ENCODE assay signal across 7 cellular contexts in the genomic region with DNA sequence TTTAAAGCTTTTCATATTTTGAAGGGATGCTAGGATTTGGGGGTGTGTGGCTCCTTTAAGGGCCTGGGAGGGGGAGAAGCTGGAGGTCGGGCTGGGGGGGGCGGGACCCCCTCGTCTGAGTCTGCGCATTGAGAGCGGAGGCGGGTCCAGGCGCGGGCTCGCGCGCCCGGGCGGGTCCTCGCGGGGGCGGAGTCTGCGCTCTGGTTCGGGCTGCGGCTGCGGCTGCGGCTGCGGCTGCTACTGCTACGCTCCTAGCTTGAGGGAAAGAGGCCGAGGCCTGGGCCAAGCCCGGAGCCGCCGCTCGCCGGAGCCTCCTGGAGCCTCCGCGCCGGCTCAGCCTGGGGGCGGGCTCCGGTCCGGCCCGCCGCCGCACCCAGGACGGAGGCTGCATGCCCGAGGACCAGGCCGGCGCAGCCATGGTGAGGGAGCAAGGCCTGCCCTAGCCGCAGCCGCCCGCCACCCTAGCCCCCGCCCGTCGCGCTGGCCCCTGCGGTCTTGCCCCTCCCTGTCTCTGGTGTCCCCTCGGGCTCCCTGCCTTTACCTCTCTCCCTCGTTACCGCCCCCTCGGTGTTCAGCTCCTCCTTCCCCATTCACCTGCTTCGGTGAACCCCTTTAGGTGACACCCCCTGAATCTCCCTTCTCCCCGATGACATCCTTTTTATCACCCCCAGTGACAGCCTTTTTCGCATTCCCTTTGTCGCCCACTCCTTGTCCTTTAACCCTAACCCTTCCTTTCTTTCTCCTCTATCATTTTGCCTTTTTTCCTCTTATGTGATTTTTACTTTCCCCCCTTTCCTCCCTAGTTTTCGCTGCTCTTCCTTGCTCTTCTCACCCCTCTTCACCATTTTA.
DNase-seq lines count a peak whose midpoint lies in the region; ATAC-seq and TF ChIP-seq lines count a peak whose summit lies in the region.

A gene (plus strand): TSS at position 189 of the 849 bp plus-strand sequence. CDS start 201 bp downstream, at position 390.

- peak; percentile 79 for DNase-seq in NCI-H2029 treated with DMSO at 0.1 percent for 48 hours (lab: John Stamatoyannopoulos, UW)
- DNase-seq in T-helper 22 cell (ENCODE audit: low read depth), result peak; percentile 82
- peak; percentile 54 for DNase-seq in astrocyte of the cerebellum (ENCODE audit: low read depth)
- DNase-seq in hepatic stellate cell (ENCODE audit: low spot score), result peak; percentile 99
- peak; percentile 92 for DNase-seq in retina

- no peak for TF ChIP-seq CTCF in astrocyte of the cerebellum (IDR thresholded peaks at IDR 0.05; ENCODE audit: low read depth, low read length, missing control alignments)

- in situ Hi-C loops in astrocyte of the cerebellum (cut with HindIII; ENCODE audit: low sequenced_read_pairs), result no loop called here

- H3K4me3 ChIP-seq in astrocyte of the cerebellum (ENCODE audit: low read depth, low read length), result peak within 1 kb of the TSS; percentile 86

- peak; percentile 67 for ATAC-seq in GM18508 (IDR thresholded peaks at IDR 0.05; ENCODE audit: insufficient read depth, unreplicated experiment)
- peak; percentile 87 for ATAC-seq in HG02981 (IDR thresholded peaks at IDR 0.05; ENCODE audit: unreplicated experiment)

Comparison
In these comparisons a context has a peak if more than half of its experiments do, and no peak if none do; other contexts are left out.
1. Peak in every context shown above with its lines: DNase-seq, ATAC-seq and H3K4me3 ChIP-seq.